Comparison of ENCODE assay signal across 11 cellular contexts in genomic region chr4:185122681-185123345, GRCh38. TPM values are rescaled to one million over a fixed set of nuclear protein-coding genes. Genes with fewer than 3 reads are reported as not detected.
DNase-seq lines count a peak whose midpoint lies in the region; ATAC-seq, FAIRE-seq and TF ChIP-seq lines count a peak whose summit lies in the region.
"Had no signal": no experiment of that assay in that cellular context is flagged by ENCODE, and none has a peak within 500 bp of the region (broad histone marks: within the 10 kb centered on the region; RNA-seq: fewer than 3 reads in every experiment).

No MANE protein-coding gene starts in this region.

- no peak overlapping the region for H3K4me3 Mint-ChIP-seq in T-helper 17 cell
- H3K4me3 Mint-ChIP-seq in stimulated activated naive CD8-positive, alpha-beta T cell treated with anti-CD3 and anti-CD28 coated beads, Interleukin-15, amount 100 ng/mL, for 72 hours, result no peak overlapping the region

- no peak overlapping the region for H3K27ac ChIP-seq in left lung
- H3K27ac ChIP-seq: gastrocnemius medialis had no signal

- no peak for TF ChIP-seq CTCF in left lung (IDR thresholded peaks at IDR 0.05)

- no peaks in the 10 kb centered on the region for H3K9me3 Mint-ChIP-seq in stimulated activated naive CD8-positive, alpha-beta T cell treated with anti-CD3 and anti-CD28 coated beads, Interleukin-15, amount 100 ng/mL, for 72 hours

- no peaks in the 10 kb centered on the region for H3K36me3 ChIP-seq in left lung
- H3K36me3 ChIP-seq: gastrocnemius medialis had no signal

- no peak overlapping the region for H3K4me3 ChIP-seq in left lung
- H3K4me3 ChIP-seq: gastrocnemius medialis had no signal

- H3K27ac Mint-ChIP-seq in T-helper 17 cell, result no peak overlapping the region
- H3K27ac Mint-ChIP-seq in stimulated activated naive CD8-positive, alpha-beta T cell treated with anti-CD3 and anti-CD28 coated beads, Interleukin-15, amount 100 ng/mL, for 72 hours, result no peak overlapping the region

- no peaks in the 10 kb centered on the region for H3K36me3 Mint-ChIP-seq in T-helper 17 cell (ENCODE audit: low read depth)

- peaks cover 8 to 41% of the 10 kb centered on the region in 2 donors for H3K27me3 ChIP-seq in left lung
- H3K27me3 ChIP-seq: gastrocnemius medialis had no signal

- H3K27me3 Mint-ChIP-seq in T-helper 17 cell, result peaks cover 55% of the 10 kb centered on the region
- H3K27me3 Mint-ChIP-seq in stimulated activated naive CD8-positive, alpha-beta T cell treated with anti-CD3 and anti-CD28 coated beads, Interleukin-15, amount 100 ng/mL, for 72 hours, result peaks cover 38% of the 10 kb centered on the region

- ATAC-seq in GM18519 (IDR thresholded peaks at IDR 0.05; ENCODE audit: low FRiP score, unreplicated experiment), result peak; percentile 74
- peak; percentile 81 for ATAC-seq in GM21528 (IDR thresholded peaks at IDR 0.05; ENCODE audit: low FRiP score, unreplicated experiment)
- ATAC-seq in HG03280 (IDR thresholded peaks at IDR 0.05; ENCODE audit: unreplicated experiment), result peak; percentile 79
- peak; percentile 53 for ATAC-seq in T-helper 17 cell
- no peak for ATAC-seq in stimulated activated naive CD8-positive, alpha-beta T cell treated with anti-CD3 and anti-CD28 coated beads, Interleukin-15, amount 100 ng/mL, for 72 hours
- ATAC-seq in left lung, result no peak
- ATAC-seq: gastrocnemius medialis had no signal

- DNase-seq in T-helper 17 cell (no peak), urothelium cell line (ENCODE audit: low spot score) (no peak), left lung (no peak)
- no peak for DNase-seq in stimulated activated naive CD8-positive, alpha-beta T cell treated with anti-CD3 and anti-CD28 coated beads, Interleukin-15, amount 100 ng/mL, for 72 hours
- DNase-seq in activated CD4-positive, CD25-positive, alpha-beta regulatory T cell (lab: John Stamatoyannopoulos, UW), result no peak
- DNase-seq: activated T-cell treated with anti-CD3 and anti-CD28 coated beads, Interleukin-2, amount 50 U/mL, for 48 hours; gastrocnemius medialis had no signal

- H3K4me1 Mint-ChIP-seq in T-helper 17 cell, result peaks cover 12% of the 10 kb centered on the region
- H3K4me1 Mint-ChIP-seq in stimulated activated naive CD8-positive, alpha-beta T cell treated with anti-CD3 and anti-CD28 coated beads, Interleukin-15, amount 100 ng/mL, for 72 hours, result peaks cover 6% of the 10 kb centered on the region

- H3K9me3 ChIP-seq in T-helper 17 cell (ENCODE audit: control insufficient read depth, low read length, poor library complexity, severe bottlenecking), result no peaks in the 10 kb centered on the region
- H3K9me3 ChIP-seq in left lung, result no peaks in the 10 kb centered on the region
- H3K9me3 ChIP-seq: gastrocnemius medialis had no signal

- intact Hi-C loops in left lung (cut with DNase I), result no loop called here

- no peak for FAIRE-seq in urothelium cell line (lab: Jason Lieb, UNC)
- FAIRE-seq: colon had no signal

- H3K4me1 ChIP-seq in left lung, result peaks cover 3 to 10% of the 10 kb centered on the region in 2 donors

RNA-seq across cellular contexts. Expression of gene SLC25A4, which starts 20.3 kb away (rescaled TPM):
- total RNA-seq in T-helper 17 cell (1 to 10 TPM; 2.7 to 3.3 TPM), left lung (10 to 100 TPM; 37.6 to 57.3 TPM)

Comparison
In these comparisons a context has a peak if more than half of its experiments do, and no peak if none do; other contexts are left out.
1. ATAC-seq: peak in GM18519 (single experiment), GM21528 (single experiment), HG03280 (single experiment) and T-helper 17 cell (single experiment); none in stimulated activated naive CD8-positive, alpha-beta T cell treated with anti-CD3 and anti-CD28 coated beads, Interleukin-15, amount 100 ng/mL, for 72 hours (single experiment) and left lung (single experiment).
2. RNA of gene SLC25A4, which starts 20.3 kb away (total RNA-seq): 37.6 to 57.3 TPM in left lung; 2.7 to 3.3 TPM in T-helper 17 cell; every median in the first group is over 4 times any median in the second.